In the genomic region with DNA sequence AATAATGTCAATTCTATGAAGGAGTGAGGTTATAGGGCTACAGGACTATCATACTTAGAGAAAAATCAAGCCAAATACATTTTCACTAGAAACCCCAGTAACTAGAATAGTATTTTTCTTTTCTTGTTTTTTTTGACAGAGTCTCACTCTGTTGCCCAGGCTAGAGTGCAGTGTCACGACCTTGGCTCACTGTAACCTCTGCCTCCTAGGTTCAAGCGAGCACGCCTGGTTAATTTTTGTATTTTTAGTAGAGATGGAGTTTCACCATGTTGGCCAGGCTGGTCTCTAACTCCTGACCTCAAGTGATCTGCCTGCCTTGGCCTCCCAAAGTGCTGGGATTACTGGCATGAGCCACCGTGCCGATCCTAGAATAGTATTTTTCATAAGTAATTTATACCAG, we compare ENCODE assay signal across 5 cellular contexts. TPM values are rescaled to one million over a fixed set of nuclear protein-coding genes. Genes with fewer than 3 reads are reported as not detected.
"Had no signal": no experiment of that assay in that cellular context is flagged by ENCODE, and none has a peak within 500 bp of the region (broad histone marks: within the 10 kb centered on the region; RNA-seq: fewer than 3 reads in every experiment).

No MANE protein-coding gene starts in this region.

RNA-seq across cellular contexts. Expression of gene SYCP3, which starts 4.8 kb away (rescaled TPM):
- total RNA-seq: activated naive CD4-positive, alpha-beta T cell treated with anti-CD3 and anti-CD28 coated beads for 36 hours; ascending aorta; astrocyte; cardiac muscle cell; cardiac septum had no signal
